Comparison of ENCODE assay signal across 20 cellular contexts in genomic region chr10:103044942-103045489, GRCh38.
DNase-seq lines count a peak whose midpoint lies in the region; ATAC-seq, FAIRE-seq and TF ChIP-seq lines count a peak whose summit lies in the region.
"Had no signal": no experiment of that assay in that cellular context is flagged by ENCODE, and none has a peak within 500 bp of the region (broad histone marks: within the 10 kb centered on the region; RNA-seq: fewer than 3 reads in every experiment).

No MANE protein-coding gene starts in this region.

- no peaks in the 10 kb centered on the region for H3K9me3 Mint-ChIP-seq in HFFc6
- no peaks in the 10 kb centered on the region for H3K9me3 Mint-ChIP-seq in endodermal cell
- H3K9me3 Mint-ChIP-seq: activated CD4-positive, alpha-beta T cell treated with anti-CD3 and anti-CD28 coated beads, Interleukin-2, amount 10 ng/mL, durations not matched to agents 24 days and 14 days; activated naive CD4-positive, alpha-beta T cell treated with anti-CD3 and anti-CD28 coated beads, Interleukin-2, amount 50 U/mL, for 72 hours had no signal

- peaks cover 58% of the 10 kb centered on the region for H3K4me1 Mint-ChIP-seq in HFFc6 (ENCODE audit: low read depth)
- peaks cover 11% of the 10 kb centered on the region for H3K4me1 Mint-ChIP-seq in endodermal cell
- H3K4me1 Mint-ChIP-seq: activated CD4-positive, alpha-beta T cell treated with anti-CD3 and anti-CD28 coated beads, Interleukin-2, amount 10 ng/mL, durations not matched to agents 24 days and 14 days had no signal

- peak overlapping the region; percentile 74 for H3K4me3 Mint-ChIP-seq in HFFc6
- no peak overlapping the region for H3K4me3 Mint-ChIP-seq in endodermal cell
- H3K4me3 Mint-ChIP-seq: activated CD4-positive, alpha-beta T cell treated with anti-CD3 and anti-CD28 coated beads, Interleukin-2, amount 10 ng/mL, durations not matched to agents 24 days and 14 days had no signal

- H3K4me1 ChIP-seq in endodermal cell (ENCODE audit: control insufficient read depth, insufficient read depth, low read length): no peaks in the 10 kb centered on the region

- H3K27ac Mint-ChIP-seq in HFFc6 (peak overlapping the region; percentile 81), endodermal cell (no peak overlapping the region)
- H3K27ac Mint-ChIP-seq: activated CD4-positive, alpha-beta T cell treated with anti-CD3 and anti-CD28 coated beads, Interleukin-2, amount 10 ng/mL, durations not matched to agents 24 days and 14 days; activated naive CD4-positive, alpha-beta T cell treated with anti-CD3 and anti-CD28 coated beads, Interleukin-2, amount 50 U/mL, for 72 hours had no signal

- WGBS in endodermal cell (ENCODE audit: insufficient coverage in 1 of 2, insufficient read length in 1 of 2), 2 experiments: 85 to 89% methylated on average over 4 to 8 of the region's 8 CpGs

- no peaks in the 10 kb centered on the region; the same call in 1 of the 2 replicates for H3K27me3 Mint-ChIP-seq in HFFc6 (ENCODE audit: insufficient read depth)
- H3K27me3 Mint-ChIP-seq in endodermal cell (ENCODE audit: insufficient read depth): no peaks in the 10 kb centered on the region
- H3K27me3 Mint-ChIP-seq: activated CD4-positive, alpha-beta T cell treated with anti-CD3 and anti-CD28 coated beads, Interleukin-2, amount 10 ng/mL, durations not matched to agents 24 days and 14 days had no signal

- H3K27ac ChIP-seq in endodermal cell (ENCODE audit: low read depth, low read length): peak overlapping the region; percentile 25

- DNase-seq in AG08396 (ENCODE audit: low spot score) (peak; percentile 55), HFFc6 (peak; percentile 64), endodermal cell (no peak), non-pigmented ciliary epithelial cell (ENCODE audit: low read depth) (peak; percentile 85), frontal cortex (ENCODE audit: low spot score in 2 of 2) (no peak)
- DNase-seq: activated CD4-positive, alpha-beta T cell treated with anti-CD3 and anti-CD28 coated beads, Interleukin-2, amount 10 ng/mL, durations not matched to agents 24 days and 14 days; C1 segment of cervical spinal cord; H7; NCI-H1092; NK-92 treated with Interleukin-12 subunit alpha and Interleukin-12 subunit beta, amount 100 ng/mL, for 24 hours; SIG-M5; stimulated activated CD4-positive, alpha-beta T cell treated with anti-CD3 and anti-CD28 coated beads, Interleukin-4, amount 100 ng/mL, for 1 hour had no signal

- H3K9ac ChIP-seq in endodermal cell (ENCODE audit: extremely low read depth, low read length, poor library complexity, severe bottlenecking): no peak overlapping the region

- TF ChIP-seq CTCF in HFFc6 (IDR thresholded peaks at IDR 0.05): peak; percentile 36
- no peak for TF ChIP-seq CTCF in endodermal cell (conservative IDR thresholded peaks at IDR 0.05)

- no peak for FAIRE-seq in frontal cortex (lab: Jason Lieb, UNC)
- FAIRE-seq: colon had no signal

- H3K36me3 ChIP-seq in endodermal cell (ENCODE audit: control insufficient read depth, insufficient read depth, low read length): no peaks in the 10 kb centered on the region

- H3K9me3 ChIP-seq in endodermal cell (ENCODE audit: control insufficient read depth, low read length): no peaks in the 10 kb centered on the region
- H3K9me3 ChIP-seq: tibial nerve had no signal

- H3K36me3 Mint-ChIP-seq in HFFc6 (ENCODE audit: low read depth): no peaks in the 10 kb centered on the region; the same call in 1 of the 2 replicates
- H3K36me3 Mint-ChIP-seq in endodermal cell (ENCODE audit: low read depth): no peaks in the 10 kb centered on the region
- H3K36me3 Mint-ChIP-seq: activated naive CD4-positive, alpha-beta T cell treated with anti-CD3 and anti-CD28 coated beads, Interleukin-2, amount 50 U/mL, for 72 hours had no signal

- H3K27me3 ChIP-seq in endodermal cell (ENCODE audit: control insufficient read depth, insufficient read depth, low read length, poor library complexity, severe bottlenecking): no peaks in the 10 kb centered on the region
- H3K27me3 ChIP-seq: tibial nerve had no signal

- ATAC-seq in GM21717 (IDR thresholded peaks at IDR 0.05; ENCODE audit: unreplicated experiment) (no peak), GM18909 (IDR thresholded peaks at IDR 0.05; ENCODE audit: poor library complexity, unreplicated experiment) (no peak), GM19452 (IDR thresholded peaks at IDR 0.05; ENCODE audit: unreplicated experiment) (no peak)
- ATAC-seq: activated naive CD4-positive, alpha-beta T cell treated with anti-CD3 and anti-CD28 coated beads, Interleukin-2, amount 50 U/mL, for 72 hours; sciatic nerve had no signal

- H3K4me3 ChIP-seq in endodermal cell (ENCODE audit: low read length): no peak overlapping the region
- H3K4me3 ChIP-seq: lung, tibial nerve had no signal

Comparison
In these comparisons a context has a peak if more than half of its experiments do, and no peak if none do; other contexts are left out.
1. DNase-seq: peak in AG08396 (single experiment), HFFc6 (single experiment) and non-pigmented ciliary epithelial cell (single experiment); none in endodermal cell (single experiment) and frontal cortex (0 of 2).